Comparison of ENCODE assay signal across 28 cellular contexts in genomic region chr15:96487245-96487644, GRCh38.
"Had no signal": no experiment of that assay in that cellular context is flagged by ENCODE, and none has a peak within 500 bp of the region (broad histone marks: within the 10 kb centered on the region; RNA-seq: fewer than 3 reads in every experiment).

No MANE protein-coding gene starts in this region.

- ATAC-seq: activated naive CD4-positive, alpha-beta T cell treated with anti-CD3 and anti-CD28 coated beads, Interleukin-2, amount 50 U/mL, for 72 hours; activated naive CD8-positive, alpha-beta T cell treated with anti-CD3 and anti-CD28 coated beads, Interleukin-2, amount 50 U/mL, for 24 hours; activated T-cell treated with anti-CD3 and anti-CD28 coated beads, Interleukin-2, amount 50 U/mL, for 4 hours; activated T-cell treated with anti-CD3 and anti-CD28 coated beads, Interleukin-2, amount 50 U/mL, for 72 hours; activated T-helper 17 cell treated with anti-CD3 and anti-CD28 coated beads, Interleukin-2, amount 50 U/mL, for 72 hours; body of pancreas had no signal

- DNase-seq: activated effector memory CD4-positive, alpha-beta T cell treated with anti-CD3 and anti-CD28 coated beads, Interleukin-2, amount 50 U/mL, for 16 hours; activated effector memory CD4-positive, alpha-beta T cell treated with Interleukin-2 at 50 U/mL for 16 hours; activated gamma-delta T cell; activated gamma-delta T cell treated with Interleukin-2 at 50 U/mL for 16 hours; activated naive CD4-positive, alpha-beta T cell; activated naive CD4-positive, alpha-beta T cell treated with anti-CD3 and anti-CD28 coated beads for 36 hours; activated naive CD4-positive, alpha-beta T cell treated with anti-CD3 and anti-CD28 coated beads, Interleukin-2, amount 10 ng/mL, durations not matched to agents 7 days and 5 days; activated naive CD4-positive, alpha-beta T cell treated with anti-CD3 and anti-CD28 coated beads, Interleukin-2, amount 50 U/mL, for 16 hours; activated naive CD4-positive, alpha-beta T cell treated with Interleukin-2 at 50 U/mL for 16 hours; activated naive CD8-positive, alpha-beta T cell treated with anti-CD3 and anti-CD28 coated beads for 36 hours; activated naive CD8-positive, alpha-beta T cell treated with anti-CD3 and anti-CD28 coated beads, Interleukin-2, amount 10 ng/mL, durations not matched to agents 7 days and 5 days; activated naive CD8-positive, alpha-beta T cell treated with anti-CD3 and anti-CD28 coated beads, Interleukin-2, amount 50 U/mL, for 24 hours; activated T-cell treated with anti-CD3 and anti-CD28 coated beads, Interleukin-2, amount 50 U/mL, for 1 hour; activated T-cell treated with anti-CD3 and anti-CD28 coated beads, Interleukin-2, amount 50 U/mL, for 24 hours; activated T-cell treated with anti-CD3 and anti-CD28 coated beads, Interleukin-2, amount 50 U/mL, for 4 hours; activated T-cell treated with anti-CD3 and anti-CD28 coated beads, Interleukin-2, amount 50 U/mL, for 72 hours; adrenal gland; amniotic stem cell; amygdala; anterior cingulate cortex; aorta; body of pancreas; brain microvascular endothelial cell; caudate nucleus; central memory CD4-positive, alpha-beta T cell; cerebellar nuclear complex had no signal
